10 cellular contexts compared by ENCODE assay signal in genomic region chr18:51668101-51668500, GRCh38.
DNase-seq lines count a peak whose midpoint lies in the region; ATAC-seq and TF ChIP-seq lines count a peak whose summit lies in the region.
"Had no signal": no experiment of that assay in that cellular context is flagged by ENCODE, and none has a peak within 500 bp of the region (broad histone marks: within the 10 kb centered on the region; RNA-seq: fewer than 3 reads in every experiment).

No MANE protein-coding gene starts in this region.

- H3K4me3 ChIP-seq in Karpas-422 (ENCODE audit: low read length): no peak overlapping the region
- H3K4me3 ChIP-seq in PC-3 (ENCODE audit: low read length): no peak overlapping the region
- no peak overlapping the region for H3K4me3 ChIP-seq in astrocyte of the cerebellum (ENCODE audit: low read depth, low read length)
- H3K4me3 ChIP-seq: SJSA1 had no signal

- CTCF ChIA-PET in PC-3 (lab: Charles Lee): interaction anchor here (0.6 to 1.3 kb wide), 2 partner anchors 534 to 620 kb away, joined by 4 to 7 read pairs; no protein-coding TSS in a partner anchor

- in situ Hi-C loops in astrocyte of the cerebellum (cut with HindIII; ENCODE audit: low sequenced_read_pairs): no loop called here

- H3K27me3 ChIP-seq in Karpas-422 (ENCODE audit: low read length): no peaks in the 10 kb centered on the region
- H3K27me3 ChIP-seq in PC-3 (ENCODE audit: low read length): no peaks in the 10 kb centered on the region
- H3K27me3 ChIP-seq: neutrophil, SJSA1 had no signal

- POLR2A ChIA-PET in PC-3 (lab: Charles Lee; ENCODE audit: unreplicated experiment): no interaction called here

- H2AFZ ChIP-seq in Karpas-422 (ENCODE audit: low read length): no peak overlapping the region
- no peak overlapping the region for H2AFZ ChIP-seq in PC-3 (ENCODE audit: low read length)

- TF ChIP-seq CTCF in PC-3 (conservative IDR thresholded peaks at IDR 0.05; ENCODE audit: low read depth, low read length) (peak; percentile 56), astrocyte of the cerebellum (IDR thresholded peaks at IDR 0.05; ENCODE audit: low read depth, low read length, missing control alignments) (peak; percentile 74)

- H3K9me3 ChIP-seq in Karpas-422 (ENCODE audit: low read length): no peaks in the 10 kb centered on the region
- no peaks in the 10 kb centered on the region for H3K9me3 ChIP-seq in PC-3 (ENCODE audit: low read length)
- H3K9me3 ChIP-seq: neutrophil, SJSA1 had no signal

- H4K20me1 ChIP-seq in Karpas-422 (ENCODE audit: insufficient read depth, low read depth, low read length) (no peaks in the 10 kb centered on the region), PC-3 (ENCODE audit: low read length) (no peaks in the 10 kb centered on the region)

- H3K27ac ChIP-seq in Karpas-422 (ENCODE audit: low read length): no peak overlapping the region
- no peak overlapping the region for H3K27ac ChIP-seq in PC-3 (ENCODE audit: low read length)
- H3K27ac ChIP-seq: neutrophil, SJSA1 had no signal

- ATAC-seq in GM21526 (IDR thresholded peaks at IDR 0.05; ENCODE audit: low FRiP score, unreplicated experiment) (peak; percentile 80), PC-3 (no peak), GM21360 (IDR thresholded peaks at IDR 0.05; ENCODE audit: unreplicated experiment) (no peak)

- H3K4me2 ChIP-seq in Karpas-422 (ENCODE audit: low read depth, low read length, poor library complexity, severe bottlenecking): no peak overlapping the region
- H3K4me2 ChIP-seq in PC-3 (ENCODE audit: low read length): no peak overlapping the region

- no peak overlapping the region for H3K9ac ChIP-seq in Karpas-422 (ENCODE audit: low read length)
- H3K9ac ChIP-seq in PC-3 (ENCODE audit: low read length): no peak overlapping the region

- no peaks in the 10 kb centered on the region for H3K36me3 ChIP-seq in Karpas-422 (ENCODE audit: insufficient read depth, low read length)
- no peaks in the 10 kb centered on the region for H3K36me3 ChIP-seq in PC-3 (ENCODE audit: low read depth, low read length)
- H3K36me3 ChIP-seq: neutrophil, SJSA1 had no signal

- peak; percentile 89 for DNase-seq in DMS53 (lab: John Stamatoyannopoulos, UW)
- DNase-seq in Karpas-422: peak; percentile 84
- DNase-seq in PC-3: peak; percentile 51
- DNase-seq in astrocyte of the cerebellum (ENCODE audit: low read depth): peak; percentile 39
- DNase-seq in iPS-NIHi7 (ENCODE audit: extremely low spot score): peak; percentile 51
- DNase-seq in stimulated activated CD4-positive, alpha-beta T cell treated with anti-CD3 and anti-CD28 coated beads, Interleukin-1b, Interleukin-23, amount 100 ng/mL, for 48 hours: peak; percentile 52

- intact Hi-C loops in PC-3 (cut with micrococcal nuclease): no loop called here

- BruUV-seq in PC-3 (replicated peaks; lab: Mats Ljungman, UMichigan): no TSS peak

- H3K4me1 ChIP-seq in Karpas-422 (ENCODE audit: low read length): no peaks in the 10 kb centered on the region
- H3K4me1 ChIP-seq in PC-3 (ENCODE audit: insufficient read depth, low read length): no peaks in the 10 kb centered on the region
- H3K4me1 ChIP-seq: SJSA1 had no signal

- H3K79me2 ChIP-seq in Karpas-422 (ENCODE audit: low read length) (no peaks in the 10 kb centered on the region), PC-3 (ENCODE audit: low read length) (no peaks in the 10 kb centered on the region)

- H3K9me2 ChIP-seq in Karpas-422 (replicated peaks; ENCODE audit: insufficient read depth, low read length) (no peaks in the 10 kb centered on the region), PC-3 (replicated peaks; ENCODE audit: low read length) (no peaks in the 10 kb centered on the region)

- no peaks in the 10 kb centered on the region for H3F3A ChIP-seq in PC-3 (ENCODE audit: low read length, unreplicated experiment)

Comparison
In these comparisons a context has a peak if more than half of its experiments do, and no peak if none do; other contexts are left out.
1. DNase-seq: peak in every context shown above with its lines; median percentile 89 in DMS53; 84 in Karpas-422; 52 in stimulated activated CD4-positive, alpha-beta T cell treated with anti-CD3 and anti-CD28 coated beads, Interleukin-1b, Interleukin-23, amount 100 ng/mL, for 48 hours; 51 in PC-3; 51 in iPS-NIHi7; 39 in astrocyte of the cerebellum.